Comparison of ENCODE assay signal across 9 cellular contexts in genomic region chr19:11578342-11579142, GRCh38. TPM values are rescaled to one million over a fixed set of nuclear protein-coding genes. Genes with fewer than 3 reads are reported as not detected.
A peak's percentile ranks its signal among the peaks of the same experiment; 100 is the strongest.
DNase-seq lines count a peak whose midpoint lies in the region; ATAC-seq, FAIRE-seq and TF ChIP-seq lines count a peak whose summit lies in the region.
"Had no signal": no experiment of that assay in that cellular context is flagged by ENCODE, and none has a peak within 500 bp of the region (broad histone marks: within the 10 kb centered on the region; RNA-seq: fewer than 3 reads in every experiment).

No MANE protein-coding gene starts in this region.

- TF ChIP-seq CTCF in OCI-LY1 (IDR thresholded peaks at IDR 0.05; ENCODE audit: low read length) = no peak
- TF ChIP-seq CTCF in astrocyte (IDR thresholded peaks at IDR 0.05; ENCODE audit: insufficient read depth, low read depth, low read length) = no peak
- no peak for TF ChIP-seq CTCF in HepG2 (CRISPR knock-in tag; IDR thresholded peaks at IDR 0.05)
- no peak for TF ChIP-seq CTCF in stomach (IDR thresholded peaks at IDR 0.05)

- TF ChIP-seq RAD21 in HepG2 (CRISPR knock-in tag; IDR thresholded peaks at IDR 0.05) = no peak

- peak overlapping the region; percentile 70 to 89 (median 82) for H3K4me3 Mint-ChIP-seq in CD4-positive, alpha-beta memory T cell
- no peak overlapping the region for H3K4me3 Mint-ChIP-seq in astrocyte (ENCODE audit: unreplicated experiment)

- H3K36me3 Mint-ChIP-seq in CD4-positive, alpha-beta memory T cell = peaks cover 0 to 3% of the 10 kb centered on the region in 2 donors
- no peaks in the 10 kb centered on the region for H3K36me3 Mint-ChIP-seq in astrocyte (ENCODE audit: low read depth, unreplicated experiment)

- intact Hi-C loops in CD4-positive, alpha-beta memory T cell (cut with micrococcal nuclease) = no loop called here
- intact Hi-C loops in HepG2 (cut with micrococcal nuclease; ENCODE audit: unreplicated experiment) = no loop called here
- intact Hi-C loops in stomach (cut with DNase I; ENCODE audit: low total_unique reads) = no loop called here

- 72% methylated on average over 16 of the region's 58 CpGs for WGBS in HepG2 (ENCODE audit: low lambda C conversion rate)
- WGBS in stomach, 5 donors = 6 to 22% (median 8%) methylated on average over 9 to 58 of the region's 58 CpGs

- no peak for FAIRE-seq in astrocyte (lab: Jason Lieb, UNC)
- FAIRE-seq in HepG2 (lab: Jason Lieb, UNC) = no peak

- peak; percentile 25 to 47 (median 37) for DNase-seq in CD4-positive, alpha-beta memory T cell
- no peak for DNase-seq in astrocyte (ENCODE audit: low read depth)
- DNase-seq in HepG2 (ENCODE audit: low spot score) = peak; percentile 31
- DNase-seq in stomach = peak; percentile 67
- DNase-seq in NCI-H446 treated with DMSO at 0.1 percent for 48 hours (lab: John Stamatoyannopoulos, UW) = no peak

- no peaks in the 10 kb centered on the region for H3K9me3 Mint-ChIP-seq in CD4-positive, alpha-beta memory T cell
- peaks cover 2% of the 10 kb centered on the region for H3K9me3 Mint-ChIP-seq in astrocyte (ENCODE audit: unreplicated experiment)

- no peaks in the 10 kb centered on the region for H3F3A ChIP-seq in OCI-LY1 (ENCODE audit: insufficient read depth, low read length)

- TF ChIP-seq POLR2A in HepG2 (IDR thresholded peaks at IDR 0.05; ENCODE audit: insufficient read depth in 1 of 2, low read depth in 2 of 2, low read length in 2 of 2) = no peak
- no peak for TF ChIP-seq POLR2A in stomach (IDR thresholded peaks at IDR 0.05)

- ATAC-seq in HepG2 (peak; percentile 70), HG02763 (IDR thresholded peaks at IDR 0.05; ENCODE audit: unreplicated experiment) (no peak), HG03045 (IDR thresholded peaks at IDR 0.05; ENCODE audit: unreplicated experiment) (no peak)

- no peaks in the 10 kb centered on the region for H4K20me1 ChIP-seq in OCI-LY1 (ENCODE audit: insufficient read depth, low read length)
- H4K20me1 ChIP-seq in astrocyte (ENCODE audit: insufficient read depth, low read length) = no peaks in the 10 kb centered on the region
- H4K20me1 ChIP-seq in HepG2 (ENCODE audit: insufficient read depth, low read length) = no peaks in the 10 kb centered on the region

- peak overlapping the region; percentile 60 for H3K27ac ChIP-seq in CD4-positive, alpha-beta memory T cell (ENCODE audit: low read depth, low read length)
- peak overlapping the region; percentile 2 for H3K27ac ChIP-seq in OCI-LY1 (ENCODE audit: low read depth, low read length, poor library complexity, severe bottlenecking)
- no peak overlapping the region for H3K27ac ChIP-seq in astrocyte (ENCODE audit: low read depth, low read length)
- no peak overlapping the region for H3K27ac ChIP-seq in HepG2 (ENCODE audit: extremely low read length, insufficient read depth, low read length)
- peak overlapping the region; percentile 56 to 83 (median 81) for H3K27ac ChIP-seq in stomach

- H3K9me3 ChIP-seq in CD4-positive, alpha-beta memory T cell (ENCODE audit: control insufficient read depth in 1 of 2, low read length in 2 of 2) = no peaks in the 10 kb centered on the region
- no peaks in the 10 kb centered on the region for H3K9me3 ChIP-seq in OCI-LY1 (ENCODE audit: low read length)
- no peaks in the 10 kb centered on the region for H3K9me3 ChIP-seq in astrocyte (ENCODE audit: insufficient read depth, low read depth, low read length)
- no peaks in the 10 kb centered on the region for H3K9me3 ChIP-seq in HepG2 (ENCODE audit: low read length)
- no peaks in the 10 kb centered on the region for H3K9me3 ChIP-seq in stomach

- H3K27me3 ChIP-seq in CD4-positive, alpha-beta memory T cell (ENCODE audit: insufficient read depth, low read length) = no peaks in the 10 kb centered on the region
- H3K27me3 ChIP-seq in OCI-LY1 (ENCODE audit: insufficient read depth, low read length) (no peaks in the 10 kb centered on the region), astrocyte (ENCODE audit: insufficient read depth, low read length) (no peaks in the 10 kb centered on the region), HepG2 (ENCODE audit: control insufficient read depth in 1 of 2, insufficient read depth in 2 of 2, low read length in 2 of 2) (no peaks in the 10 kb centered on the region), stomach (peaks cover 0 to 16% (median 0%) of the 10 kb centered on the region in 3 donors)

- H3K4me1 ChIP-seq in CD4-positive, alpha-beta memory T cell (ENCODE audit: insufficient read depth, low read length) = peaks cover 37% of the 10 kb centered on the region
- peaks cover 45% of the 10 kb centered on the region for H3K4me1 ChIP-seq in OCI-LY1 (ENCODE audit: insufficient read depth, low read length, severe bottlenecking)
- peaks cover 3% of the 10 kb centered on the region for H3K4me1 ChIP-seq in astrocyte (ENCODE audit: insufficient read depth, low read length)
- peaks cover 17% of the 10 kb centered on the region for H3K4me1 ChIP-seq in HepG2 (ENCODE audit: insufficient read depth, low read length)
- H3K4me1 ChIP-seq in stomach = peaks cover 20 to 55% (median 53%) of the 10 kb centered on the region in 4 donors

- peak overlapping the region; percentile 62 for H3K4me2 ChIP-seq in OCI-LY1 (ENCODE audit: low read length)
- H3K4me2 ChIP-seq in astrocyte (ENCODE audit: low read length) = peak overlapping the region; percentile 48
- peak overlapping the region; percentile 67 for H3K4me2 ChIP-seq in HepG2 (ENCODE audit: low read depth, low read length)

- POLR2A ChIA-PET in CD4-positive, alpha-beta memory T cell (lab: Charles Lee; ENCODE audit: partially characterized antibody) = interaction anchor here (0.6 to 3.6 kb wide), 6 partner anchors 19 to 1588 kb away, joined by 3 to 23 read pairs (median 5); partner anchors contain the start of genes ECSIT, ELOF1 and SWSAP1
- POLR2A ChIA-PET in HepG2 (lab: Yijun Ruan, JAX) = interaction anchor here (0.9 to 2.2 kb wide), 2 partner anchors 19 kb away, joined by 3 to 7 read pairs; partner anchors contain the start of gene ELOF1

- no peak for TF ChIP-seq EP300 in HepG2 (IDR thresholded peaks at IDR 0.05; ENCODE audit: low read depth in 2 of 2, low read length in 2 of 2)
- TF ChIP-seq EP300 in HepG2 (CRISPR knock-in tag; IDR thresholded peaks at IDR 0.05; ENCODE audit: borderline replicate concordance) = no peak
- no peak for TF ChIP-seq EP300 in stomach (IDR thresholded peaks at IDR 0.05)

- no TSS peak for BruUV-seq in HepG2 (replicated peaks; lab: Mats Ljungman, UMichigan)

- no peaks in the 10 kb centered on the region for H3K79me2 ChIP-seq in OCI-LY1 (ENCODE audit: insufficient read depth, low read length)
- no peaks in the 10 kb centered on the region for H3K79me2 ChIP-seq in astrocyte (ENCODE audit: insufficient read depth, low read length)
- no peaks in the 10 kb centered on the region for H3K79me2 ChIP-seq in HepG2 (ENCODE audit: insufficient read depth, low read length)

- H3K27me3 Mint-ChIP-seq in CD4-positive, alpha-beta memory T cell = no peaks in the 10 kb centered on the region
- H3K27me3 Mint-ChIP-seq in astrocyte (ENCODE audit: low read depth, unreplicated experiment) = peaks cover 3% of the 10 kb centered on the region

- H3K9ac ChIP-seq in OCI-LY1 (ENCODE audit: low read length) (peak overlapping the region; percentile 45; the same call in 1 of the 2 replicates), astrocyte (ENCODE audit: low read length) (no peak overlapping the region), HepG2 (ENCODE audit: insufficient read depth, low read depth, low read length) (peak overlapping the region; percentile 36)

- in situ Hi-C loops in HepG2 (cut with HindIII; ENCODE audit: extremely low pct_ligation_motif_present, low pct_unique_long_range_greater_than_20kb) = no loop called here

- peak overlapping the region; percentile 42 to 53 for H3K4me3 ChIP-seq in CD4-positive, alpha-beta memory T cell (ENCODE audit: low read length in 2 of 2)
- H3K4me3 ChIP-seq in OCI-LY1 (ENCODE audit: low read depth, low read length, poor library complexity, severe bottlenecking) (peak overlapping the region; percentile 55), astrocyte (ENCODE audit: insufficient read depth, low read depth, low read length) (no peak overlapping the region), HepG2 (replicated peaks in 1 of 3; ENCODE audit: insufficient read depth in 1 of 3, low read depth in 2 of 3, low read length in 3 of 3) (peak overlapping the region in 1 of 3 experiments; percentile 47; a peak in 1 of 6 replicates), stomach (peak overlapping the region; percentile 38 to 61 (median 44))

- CTCF ChIA-PET in CD4-positive, alpha-beta memory T cell (lab: Charles Lee; ENCODE audit: partially characterized antibody) = interaction anchor here (0.6 to 3.2 kb wide), 5 partner anchors 10 to 284 kb away, joined by 3 to 18 read pairs (median 8); partner anchors contain the start of gene ELOF1
- CTCF ChIA-PET in HepG2 (lab: Yijun Ruan, JAX; ENCODE audit: low intra/inter-chr PET ratio, low total read pairs) = no interaction called here

- no peaks in the 10 kb centered on the region for H3K9me2 ChIP-seq in OCI-LY1 (ENCODE audit: low read depth, low read length)

- peaks cover 4% of the 10 kb centered on the region for H3K36me3 ChIP-seq in CD4-positive, alpha-beta memory T cell (ENCODE audit: insufficient read depth, low read length)
- no peaks in the 10 kb centered on the region for H3K36me3 ChIP-seq in OCI-LY1 (ENCODE audit: insufficient read depth, low read length)
- no peaks in the 10 kb centered on the region for H3K36me3 ChIP-seq in astrocyte (ENCODE audit: insufficient read depth, low read length)
- no peaks in the 10 kb centered on the region for H3K36me3 ChIP-seq in HepG2 (replicated peaks in 1 of 2; ENCODE audit: control insufficient read depth in 1 of 2, insufficient read depth in 2 of 2, low read length in 2 of 2)
- peaks cover 0 to 18% (median 5%) of the 10 kb centered on the region in 4 donors for H3K36me3 ChIP-seq in stomach

- H2AFZ ChIP-seq in OCI-LY1 (ENCODE audit: low read length) = no peak overlapping the region
- H2AFZ ChIP-seq in astrocyte (ENCODE audit: low read depth, low read length) = peak overlapping the region; percentile 60
- H2AFZ ChIP-seq in HepG2 (ENCODE audit: low read length) = no peak overlapping the region

- peaks cover 16 to 30% (median 22%) of the 10 kb centered on the region in 4 donors for H3K4me1 Mint-ChIP-seq in CD4-positive, alpha-beta memory T cell
- H3K4me1 Mint-ChIP-seq in astrocyte (ENCODE audit: low read depth, unreplicated experiment) = peaks cover 11% of the 10 kb centered on the region

- H3K27ac Mint-ChIP-seq in CD4-positive, alpha-beta memory T cell = peak overlapping the region in 6 of 7 donors; percentile 47 to 91 (median 88)
- no peak overlapping the region for H3K27ac Mint-ChIP-seq in astrocyte (ENCODE audit: unreplicated experiment)

RNA-seq across cellular contexts. Expression of gene ACP5, which starts 1.1 kb away (rescaled TPM):
- total RNA-seq in CD4-positive, alpha-beta memory T cell = 10 to 100 TPM; 26.8 to 30.3 TPM
- polyA plus RNA-seq in CD4-positive, alpha-beta memory T cell = 10 to 100 TPM; 16.9 to 23.8 TPM
- not detected in 2 replicates for total RNA-seq in astrocyte
- total RNA-seq in HepG2 (2016; rRNA removed; fragmentation: Illumina TruSeq; extraction: Trizol) = 0.94 and 1.3 TPM in 2 replicates
- 0.26 and 0.30 TPM in 2 replicates for total RNA-seq in HepG2 (2016; cell fraction: cytosol; rRNA removed; fragmentation: Illumina TruSeq; extraction: Trizol; ENCODE audit: low read depth)
- total RNA-seq in HepG2 (2016; cell fraction: insoluble cytoplasmic fraction; rRNA removed; fragmentation: Illumina TruSeq; extraction: Trizol) = 0.77 and 1.9 TPM in 2 replicates
- total RNA-seq in HepG2 (2016; cell fraction: membrane; rRNA removed; fragmentation: Illumina TruSeq; extraction: Trizol) = 0.52 and 0.71 TPM in 2 replicates
- 1.2 and 1.8 TPM in 2 replicates for total RNA-seq in HepG2 (2016; cell fraction: nucleus; rRNA removed; fragmentation: Illumina TruSeq; extraction: Trizol)
- polyA plus RNA-seq in HepG2 (2011; rRNA removed) = 5.1 and 6.7 TPM in 2 replicates
- polyA plus RNA-seq in HepG2 (2011; cell fraction: cytosol; rRNA removed) = 4.6 and 8.5 TPM in 2 replicates
- 2.8 and 3.6 TPM in 2 replicates for polyA plus RNA-seq in HepG2 (2011; cell fraction: nucleus; rRNA removed)
- 0.67 and 1.0 TPM in 2 replicates for polyA plus RNA-seq in HepG2 (2012)
- 0.28 and 0.40 TPM in 2 replicates for polyA plus RNA-seq in HepG2 (2016; cell fraction: cytosol; fragmentation: Illumina TruSeq; extraction: Trizol; ENCODE audit: low read depth)
- 0.80 and 0.88 TPM in 2 replicates for polyA plus RNA-seq in HepG2 (2016; cell fraction: insoluble cytoplasmic fraction; fragmentation: Illumina TruSeq; extraction: Trizol; ENCODE audit: low read depth)
- polyA plus RNA-seq in HepG2 (2016; cell fraction: membrane; fragmentation: Illumina TruSeq; extraction: Trizol; ENCODE audit: low read depth) = 0.98 and 1.1 TPM in 2 replicates
- polyA plus RNA-seq in HepG2 (2016; cell fraction: nucleus; fragmentation: Illumina TruSeq; extraction: Trizol; ENCODE audit: insufficient read depth, low read depth) = 2.2 and 5.0 TPM in 2 replicates
- 6.2 TPM in 1 of 2 replicates, not detected in the other for polyA minus RNA-seq in HepG2 (2011; rRNA and poly(A)+ RNA removed; ENCODE audit: low replicate concordance)
- 2.7 and 3.1 TPM in 2 replicates for polyA minus RNA-seq in HepG2 (2011; cell fraction: cytosol; rRNA and poly(A)+ RNA removed)
- polyA minus RNA-seq in HepG2 (2011; cell fraction: nucleus; rRNA and poly(A)+ RNA removed) = 0.37 and 0.90 TPM in 2 replicates
- 10 to 100 TPM in 2 of 5 donors, 1 to 10 TPM in 2, not detected in 1; 6.1 to 47.5 (median 25.3) TPM for total RNA-seq in stomach
- polyA plus RNA-seq in stomach = 10 to 100 TPM; 48.9 to 67.9 (median 67.4) TPM

RNA-seq across cellular contexts. Expression of gene ZNF627, which starts 18.7 kb away (rescaled TPM):
- total RNA-seq in CD4-positive, alpha-beta memory T cell = 10 to 100 TPM; 11.5 to 12.6 TPM
- polyA plus RNA-seq in CD4-positive, alpha-beta memory T cell = 10 to 100 TPM in 1 of 2 donors, 1 to 10 TPM in 1; 6.8 to 10.3 TPM
- total RNA-seq in astrocyte = 20.4 and 20.5 TPM in 2 replicates
- total RNA-seq in HepG2 (2016; rRNA removed; fragmentation: Illumina TruSeq; extraction: Trizol) = 12.7 and 14.2 TPM in 2 replicates
- total RNA-seq in HepG2 (2016; cell fraction: cytosol; rRNA removed; fragmentation: Illumina TruSeq; extraction: Trizol; ENCODE audit: low read depth) = 3.0 and 3.1 TPM in 2 replicates
- total RNA-seq in HepG2 (2016; cell fraction: insoluble cytoplasmic fraction; rRNA removed; fragmentation: Illumina TruSeq; extraction: Trizol) = 13.5 and 18.6 TPM in 2 replicates
- total RNA-seq in HepG2 (2016; cell fraction: membrane; rRNA removed; fragmentation: Illumina TruSeq; extraction: Trizol) = 9.4 and 10.1 TPM in 2 replicates
- total RNA-seq in HepG2 (2016; cell fraction: nucleus; rRNA removed; fragmentation: Illumina TruSeq; extraction: Trizol) = 8.8 and 9.3 TPM in 2 replicates
- 4.2 and 4.5 TPM in 2 replicates for polyA plus RNA-seq in HepG2 (2011; rRNA removed)
- 2.2 and 4.3 TPM in 2 replicates for polyA plus RNA-seq in HepG2 (2011; cell fraction: cytosol; rRNA removed)
- polyA plus RNA-seq in HepG2 (2011; cell fraction: nucleus; rRNA removed) = 2.8 and 3.3 TPM in 2 replicates
- polyA plus RNA-seq in HepG2 (2012) = 6.0 and 6.4 TPM in 2 replicates
- polyA plus RNA-seq in HepG2 (2016; cell fraction: cytosol; fragmentation: Illumina TruSeq; extraction: Trizol; ENCODE audit: low read depth) = 1.1 and 1.4 TPM in 2 replicates
- polyA plus RNA-seq in HepG2 (2016; cell fraction: insoluble cytoplasmic fraction; fragmentation: Illumina TruSeq; extraction: Trizol; ENCODE audit: low read depth) = 7.3 and 8.2 TPM in 2 replicates
- polyA plus RNA-seq in HepG2 (2016; cell fraction: membrane; fragmentation: Illumina TruSeq; extraction: Trizol; ENCODE audit: low read depth) = 3.4 TPM in 2 replicates
- polyA plus RNA-seq in HepG2 (2016; cell fraction: nucleus; fragmentation: Illumina TruSeq; extraction: Trizol; ENCODE audit: insufficient read depth, low read depth) = 6.6 and 8.4 TPM in 2 replicates
- polyA minus RNA-seq in HepG2 (2011; rRNA and poly(A)+ RNA removed; ENCODE audit: low replicate concordance) = 4.3 and 4.4 TPM in 2 replicates
- 6.4 and 8.8 TPM in 2 replicates for polyA minus RNA-seq in HepG2 (2011; cell fraction: cytosol; rRNA and poly(A)+ RNA removed)
- 10.3 TPM in 2 replicates for polyA minus RNA-seq in HepG2 (2011; cell fraction: nucleus; rRNA and poly(A)+ RNA removed)
- total RNA-seq in stomach = 10 to 100 TPM in 2 of 5 donors, 1 to 10 TPM in 2, not detected in 1; 1.4 to 21.7 (median 10.7) TPM
- 1 to 10 TPM; 5.5 to 6.4 (median 6.3) TPM for polyA plus RNA-seq in stomach

RNA-seq across cellular contexts. Expression of gene ELOF1, which starts 19.5 kb away (rescaled TPM):
- total RNA-seq in CD4-positive, alpha-beta memory T cell = 10 to 100 TPM; 46.0 to 48.5 TPM
- polyA plus RNA-seq in CD4-positive, alpha-beta memory T cell = 10 to 100 TPM; 93.1 to 96.1 TPM
- 75.7 and 78.8 TPM in 2 replicates for total RNA-seq in astrocyte
- 43.2 and 47.2 TPM in 2 replicates for total RNA-seq in HepG2 (2016; rRNA removed; fragmentation: Illumina TruSeq; extraction: Trizol)
- 22.1 and 24.0 TPM in 2 replicates for total RNA-seq in HepG2 (2016; cell fraction: cytosol; rRNA removed; fragmentation: Illumina TruSeq; extraction: Trizol; ENCODE audit: low read depth)
- 43.9 and 45.2 TPM in 2 replicates for total RNA-seq in HepG2 (2016; cell fraction: insoluble cytoplasmic fraction; rRNA removed; fragmentation: Illumina TruSeq; extraction: Trizol)
- 43.6 and 46.0 TPM in 2 replicates for total RNA-seq in HepG2 (2016; cell fraction: membrane; rRNA removed; fragmentation: Illumina TruSeq; extraction: Trizol)
- total RNA-seq in HepG2 (2016; cell fraction: nucleus; rRNA removed; fragmentation: Illumina TruSeq; extraction: Trizol) = 13.8 and 15.5 TPM in 2 replicates
- polyA plus RNA-seq in HepG2 (2011; rRNA removed) = 14.5 TPM in 2 replicates
- 18.3 and 25.5 TPM in 2 replicates for polyA plus RNA-seq in HepG2 (2011; cell fraction: cytosol; rRNA removed)
- 37.4 and 37.6 TPM in 2 replicates for polyA plus RNA-seq in HepG2 (2011; cell fraction: nucleus; rRNA removed)
- polyA plus RNA-seq in HepG2 (2012) = 24.5 and 41.2 TPM in 2 replicates
- polyA plus RNA-seq in HepG2 (2016; cell fraction: cytosol; fragmentation: Illumina TruSeq; extraction: Trizol; ENCODE audit: low read depth) = 29.9 and 33.8 TPM in 2 replicates
- 75.7 and 79.7 TPM in 2 replicates for polyA plus RNA-seq in HepG2 (2016; cell fraction: insoluble cytoplasmic fraction; fragmentation: Illumina TruSeq; extraction: Trizol; ENCODE audit: low read depth)
- polyA plus RNA-seq in HepG2 (2016; cell fraction: membrane; fragmentation: Illumina TruSeq; extraction: Trizol; ENCODE audit: low read depth) = 64.0 and 65.9 TPM in 2 replicates
- polyA plus RNA-seq in HepG2 (2016; cell fraction: nucleus; fragmentation: Illumina TruSeq; extraction: Trizol; ENCODE audit: insufficient read depth, low read depth) = 40.0 and 46.3 TPM in 2 replicates
- 15.4 and 55.8 TPM in 2 replicates for polyA minus RNA-seq in HepG2 (2011; rRNA and poly(A)+ RNA removed; ENCODE audit: low replicate concordance)
- 7.6 and 7.7 TPM in 2 replicates for polyA minus RNA-seq in HepG2 (2011; cell fraction: cytosol; rRNA and poly(A)+ RNA removed)
- 9.4 and 10.4 TPM in 2 replicates for polyA minus RNA-seq in HepG2 (2011; cell fraction: nucleus; rRNA and poly(A)+ RNA removed)
- total RNA-seq in stomach = 10 to 100 TPM in 4 of 5 donors, 1 to 10 TPM in 1; 2.3 to 25.5 (median 21.4) TPM
- 10 to 100 TPM; 87.0 to 96.4 (median 93.1) TPM for polyA plus RNA-seq in stomach

RNA-seq across cellular contexts. Expression of gene CNN1, which starts 39.9 kb away (rescaled TPM):
- total RNA-seq in CD4-positive, alpha-beta memory T cell = not detected
- not detected for polyA plus RNA-seq in CD4-positive, alpha-beta memory T cell
- 201 and 236 TPM in 2 replicates for total RNA-seq in astrocyte
- 0.55 and 1.1 TPM in 2 replicates for total RNA-seq in HepG2 (2016; rRNA removed; fragmentation: Illumina TruSeq; extraction: Trizol)
- total RNA-seq in HepG2 (2016; cell fraction: cytosol; rRNA removed; fragmentation: Illumina TruSeq; extraction: Trizol; ENCODE audit: low read depth) = 1.2 and 1.6 TPM in 2 replicates
- 0.58 and 0.74 TPM in 2 replicates for total RNA-seq in HepG2 (2016; cell fraction: insoluble cytoplasmic fraction; rRNA removed; fragmentation: Illumina TruSeq; extraction: Trizol)
- total RNA-seq in HepG2 (2016; cell fraction: membrane; rRNA removed; fragmentation: Illumina TruSeq; extraction: Trizol) = 0.99 and 1.0 TPM in 2 replicates
- 0.43 TPM in 1 of 2 replicates, not detected in the other for total RNA-seq in HepG2 (2016; cell fraction: nucleus; rRNA removed; fragmentation: Illumina TruSeq; extraction: Trizol)
- polyA plus RNA-seq in HepG2 (2011; rRNA removed) = 0.39 and 0.70 TPM in 2 replicates
- polyA plus RNA-seq in HepG2 (2011; cell fraction: cytosol; rRNA removed) = 0.28 and 0.50 TPM in 2 replicates
- polyA plus RNA-seq in HepG2 (2011; cell fraction: nucleus; rRNA removed) = 0.33 and 0.40 TPM in 2 replicates
- 0.40 and 0.45 TPM in 2 replicates for polyA plus RNA-seq in HepG2 (2012)
- polyA plus RNA-seq in HepG2 (2016; cell fraction: cytosol; fragmentation: Illumina TruSeq; extraction: Trizol; ENCODE audit: low read depth) = 1.5 TPM in 2 replicates
- 1.2 TPM in 2 replicates for polyA plus RNA-seq in HepG2 (2016; cell fraction: insoluble cytoplasmic fraction; fragmentation: Illumina TruSeq; extraction: Trizol; ENCODE audit: low read depth)
- 1.2 and 1.4 TPM in 2 replicates for polyA plus RNA-seq in HepG2 (2016; cell fraction: membrane; fragmentation: Illumina TruSeq; extraction: Trizol; ENCODE audit: low read depth)
- 0.37 and 0.87 TPM in 2 replicates for polyA plus RNA-seq in HepG2 (2016; cell fraction: nucleus; fragmentation: Illumina TruSeq; extraction: Trizol; ENCODE audit: insufficient read depth, low read depth)
- polyA minus RNA-seq in HepG2 (2011; rRNA and poly(A)+ RNA removed; ENCODE audit: low replicate concordance) = 1.6 TPM in 1 of 2 replicates, not detected in the other
- not detected in 2 replicates for polyA minus RNA-seq in HepG2 (2011; cell fraction: cytosol; rRNA and poly(A)+ RNA removed)
- not detected in 2 replicates for polyA minus RNA-seq in HepG2 (2011; cell fraction: nucleus; rRNA and poly(A)+ RNA removed)
- 1,000 to 10,000 TPM in 1 of 5 donors, 100 to 1,000 TPM in 4; 205 to 1,183 (median 570) TPM for total RNA-seq in stomach
- polyA plus RNA-seq in stomach = 100 to 1,000 TPM in 1 of 3 donors, 10 to 100 TPM in 2; 70.2 to 585 (median 70.6) TPM
- total RNA-seq: activated CD8-positive, alpha-beta memory T cell treated with anti-CD3 and anti-CD28 coated beads for 36 hours had no signal

RNA-seq across cellular contexts. Expression of gene ECSIT, which starts 49.6 kb away (rescaled TPM):
- total RNA-seq in CD4-positive, alpha-beta memory T cell = 10 to 100 TPM; 39.5 to 46.2 TPM
- polyA plus RNA-seq in CD4-positive, alpha-beta memory T cell = 10 to 100 TPM; 27.3 to 35.0 TPM
- total RNA-seq in astrocyte = 17.8 and 21.9 TPM in 2 replicates
- total RNA-seq in HepG2 (2016; rRNA removed; fragmentation: Illumina TruSeq; extraction: Trizol) = 32.2 and 36.4 TPM in 2 replicates
- total RNA-seq in HepG2 (2016; cell fraction: cytosol; rRNA removed; fragmentation: Illumina TruSeq; extraction: Trizol; ENCODE audit: low read depth) = 34.9 and 42.8 TPM in 2 replicates
- total RNA-seq in HepG2 (2016; cell fraction: insoluble cytoplasmic fraction; rRNA removed; fragmentation: Illumina TruSeq; extraction: Trizol) = 29.2 and 39.1 TPM in 2 replicates
- total RNA-seq in HepG2 (2016; cell fraction: membrane; rRNA removed; fragmentation: Illumina TruSeq; extraction: Trizol) = 47.6 and 47.9 TPM in 2 replicates
- 18.6 and 23.5 TPM in 2 replicates for total RNA-seq in HepG2 (2016; cell fraction: nucleus; rRNA removed; fragmentation: Illumina TruSeq; extraction: Trizol)
- polyA plus RNA-seq in HepG2 (2011; rRNA removed) = 55.4 and 62.3 TPM in 2 replicates
- 50.1 and 76.7 TPM in 2 replicates for polyA plus RNA-seq in HepG2 (2011; cell fraction: cytosol; rRNA removed)
- 54.8 and 72.2 TPM in 2 replicates for polyA plus RNA-seq in HepG2 (2011; cell fraction: nucleus; rRNA removed)
- polyA plus RNA-seq in HepG2 (2012) = 23.3 and 36.3 TPM in 2 replicates
- 31.3 and 34.7 TPM in 2 replicates for polyA plus RNA-seq in HepG2 (2016; cell fraction: cytosol; fragmentation: Illumina TruSeq; extraction: Trizol; ENCODE audit: low read depth)
- polyA plus RNA-seq in HepG2 (2016; cell fraction: insoluble cytoplasmic fraction; fragmentation: Illumina TruSeq; extraction: Trizol; ENCODE audit: low read depth) = 32.2 and 38.2 TPM in 2 replicates
- 46.4 and 49.9 TPM in 2 replicates for polyA plus RNA-seq in HepG2 (2016; cell fraction: membrane; fragmentation: Illumina TruSeq; extraction: Trizol; ENCODE audit: low read depth)
- 50.2 and 54.3 TPM in 2 replicates for polyA plus RNA-seq in HepG2 (2016; cell fraction: nucleus; fragmentation: Illumina TruSeq; extraction: Trizol; ENCODE audit: insufficient read depth, low read depth)
- 105 and 125 TPM in 2 replicates for polyA minus RNA-seq in HepG2 (2011; rRNA and poly(A)+ RNA removed; ENCODE audit: low replicate concordance)
- polyA minus RNA-seq in HepG2 (2011; cell fraction: cytosol; rRNA and poly(A)+ RNA removed) = 32.7 and 34.2 TPM in 2 replicates
- 9.3 and 10.2 TPM in 2 replicates for polyA minus RNA-seq in HepG2 (2011; cell fraction: nucleus; rRNA and poly(A)+ RNA removed)
- 100 to 1,000 TPM in 1 of 5 donors, 10 to 100 TPM in 4; 15.6 to 119 (median 49.0) TPM for total RNA-seq in stomach
- polyA plus RNA-seq in stomach = 10 to 100 TPM; 93.2 to 96.5 (median 95.1) TPM

Comparison
In these comparisons a context has a peak if more than half of its experiments do, and no peak if none do; other contexts are left out.
1. DNase-seq: peak in CD4-positive, alpha-beta memory T cell (5 of 5), HepG2 (single experiment) and stomach (single experiment); none in astrocyte (single experiment) and NCI-H446 treated with DMSO at 0.1 percent for 48 hours (single experiment).
2. H3K27ac ChIP-seq: peak in CD4-positive, alpha-beta memory T cell (single experiment), OCI-LY1 (single experiment) and stomach (5 of 5); none in astrocyte (single experiment) and HepG2 (single experiment).
3. Peak in every context shown above with its lines, with median percentiles within 50 percentile points of each other: H3K4me2 ChIP-seq.